ENCODE assay signal across 11 cellular contexts in the genomic region with DNA sequence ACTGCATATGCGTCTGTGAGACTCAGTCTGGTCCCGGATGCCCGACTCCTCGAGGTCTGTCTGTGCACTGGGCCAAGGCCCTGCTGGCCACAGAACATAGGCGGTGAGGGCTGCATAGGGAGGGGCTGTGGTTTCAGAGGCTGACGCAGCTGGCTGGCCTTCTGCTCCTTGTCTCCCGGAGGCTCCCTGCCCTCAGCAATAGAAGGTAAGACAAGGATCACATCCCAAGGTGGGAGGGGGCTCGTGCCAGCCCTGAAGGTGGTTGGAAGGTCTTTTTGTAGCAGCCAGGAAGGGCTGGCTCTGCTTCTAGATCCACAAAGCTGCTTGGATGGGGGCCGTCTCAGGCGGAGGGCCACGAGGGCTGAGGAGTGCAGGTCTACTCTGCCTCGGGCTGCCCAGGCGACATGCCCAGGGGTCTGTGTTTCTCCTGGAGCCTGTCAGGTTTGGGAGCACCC.
DNase-seq lines count a peak whose midpoint lies in the region; ATAC-seq and TF ChIP-seq lines count a peak whose summit lies in the region.
"Had no signal": no experiment of that assay in that cellular context is flagged by ENCODE, and none has a peak within 500 bp of the region (broad histone marks: within the 10 kb centered on the region; RNA-seq: fewer than 3 reads in every experiment).

No MANE protein-coding gene starts in this region.

- peak overlapping the region; percentile 63 for H3K27ac Mint-ChIP-seq in glutamatergic neuron (ENCODE audit: unreplicated experiment)
- H3K27ac Mint-ChIP-seq: activated B cell treated with CpG ODN at 0.5 μM for 24 hours had no signal

- H3K4me1 ChIP-seq in SJCRH30, result peaks cover 9% of the 10 kb centered on the region; the same call in 1 of the 2 replicates
- H3K4me1 ChIP-seq in skeletal muscle tissue (ENCODE audit: control insufficient read depth in 3 of 3, insufficient read depth in 3 of 3, low read length in 3 of 3), result peaks cover 0 to 5% (median 0%) of the 10 kb centered on the region in 3 donors
- H3K4me1 ChIP-seq: tibial artery had no signal

- H3K27me3 ChIP-seq in SJCRH30, result no peaks in the 10 kb centered on the region
- H3K27me3 ChIP-seq in skeletal muscle tissue (ENCODE audit: control insufficient read depth in 3 of 3, insufficient read depth in 3 of 3, low read length in 3 of 3), result peaks cover 2 to 11% (median 6%) of the 10 kb centered on the region in 3 donors

- H3K9ac ChIP-seq in skeletal muscle tissue (ENCODE audit: low read depth in 1 of 3, low read length in 3 of 3), result no peak overlapping the region

- H3K27ac ChIP-seq in SJCRH30, result peak overlapping the region; percentile 82
- peak overlapping the region; percentile 12 for H3K27ac ChIP-seq in skeletal muscle tissue (ENCODE audit: low read depth, low read length)
- H3K27ac ChIP-seq: tibial artery had no signal

- H3K36me3 ChIP-seq in SJCRH30 (no peaks in the 10 kb centered on the region), skeletal muscle tissue (ENCODE audit: control insufficient read depth in 3 of 3, insufficient read depth in 3 of 3, low read length in 3 of 3) (no peaks in the 10 kb centered on the region)
- H3K36me3 ChIP-seq: tibial artery had no signal

- H3K9me3 Mint-ChIP-seq in glutamatergic neuron (ENCODE audit: unreplicated experiment), result peaks cover 6% of the 10 kb centered on the region
- peaks cover 4% of the 10 kb centered on the region for H3K9me3 Mint-ChIP-seq in activated T-cell treated with anti-CD3 and anti-CD28 coated beads, Interleukin-2, amount 50 U/mL, for 4 hours

- H3K9me3 ChIP-seq in SJCRH30 (replicated peaks) (peaks cover 7% of the 10 kb centered on the region; the same call in 1 of the 2 replicates), skeletal muscle tissue (ENCODE audit: control insufficient read depth in 3 of 3, low read length in 3 of 3) (no peaks in the 10 kb centered on the region)

- H3K4me3 Mint-ChIP-seq in glutamatergic neuron (ENCODE audit: unreplicated experiment), result peak overlapping the region; percentile 15
- no peak overlapping the region for H3K4me3 Mint-ChIP-seq in activated T-cell treated with anti-CD3 and anti-CD28 coated beads, Interleukin-2, amount 50 U/mL, for 4 hours
- H3K4me3 Mint-ChIP-seq: activated B cell treated with CpG ODN at 0.5 μM for 24 hours, neural crest cell had no signal

- peak overlapping the region; percentile 65 for H3K4me3 ChIP-seq in SJCRH30
- H3K4me3 ChIP-seq in skeletal muscle tissue (ENCODE audit: low read length in 3 of 3), result no peak overlapping the region
- H3K4me3 ChIP-seq: tibial artery had no signal

- DNase-seq in H4 (ENCODE audit: low spot score), result peak; percentile 94
- DNase-seq in SJCRH30, result peak; percentile 92 to 94
- peak; percentile 70 for DNase-seq in glutamatergic neuron
- no peak for DNase-seq in stimulated activated CD4-positive, alpha-beta T cell treated with anti-CD3 and anti-CD28 coated beads, Interleukin-1b, Interleukin-23, amount 100 ng/mL, for 48 hours
- DNase-seq in dermis blood vessel endothelial cell, result no peak
- no peak for DNase-seq in activated T-cell treated with anti-CD3 and anti-CD28 coated beads, Interleukin-2, amount 50 U/mL, for 4 hours
- DNase-seq: activated B cell treated with CpG ODN at 0.5 μM for 24 hours had no signal

- H3K4me1 Mint-ChIP-seq in glutamatergic neuron (ENCODE audit: low read depth, unreplicated experiment), result peaks cover 26% of the 10 kb centered on the region
- no peaks in the 10 kb centered on the region for H3K4me1 Mint-ChIP-seq in activated T-cell treated with anti-CD3 and anti-CD28 coated beads, Interleukin-2, amount 50 U/mL, for 4 hours (ENCODE audit: low read depth)

- TF ChIP-seq CTCF in glutamatergic neuron (IDR thresholded peaks at IDR 0.05; ENCODE audit: partially characterized antibody, unreplicated experiment), result no peak

- no peak for ATAC-seq in HG02798 (IDR thresholded peaks at IDR 0.05; ENCODE audit: poor library complexity, unreplicated experiment)
- no peak for ATAC-seq in activated T-cell treated with anti-CD3 and anti-CD28 coated beads, Interleukin-2, amount 50 U/mL, for 4 hours

- H3K36me3 Mint-ChIP-seq in glutamatergic neuron (ENCODE audit: unreplicated experiment), result peaks cover 10% of the 10 kb centered on the region
- no peaks in the 10 kb centered on the region for H3K36me3 Mint-ChIP-seq in activated T-cell treated with anti-CD3 and anti-CD28 coated beads, Interleukin-2, amount 50 U/mL, for 4 hours (ENCODE audit: insufficient read depth)

- H3K27me3 Mint-ChIP-seq in glutamatergic neuron (ENCODE audit: unreplicated experiment), result no peaks in the 10 kb centered on the region
- H3K27me3 Mint-ChIP-seq in activated T-cell treated with anti-CD3 and anti-CD28 coated beads, Interleukin-2, amount 50 U/mL, for 4 hours (ENCODE audit: low read depth), result peaks cover 29% of the 10 kb centered on the region

Comparison
In these comparisons a context has a peak if more than half of its experiments do, and no peak if none do; other contexts are left out.
1. DNase-seq: peak in H4 (single experiment), SJCRH30 (2 of 2) and glutamatergic neuron (single experiment); none in stimulated activated CD4-positive, alpha-beta T cell treated with anti-CD3 and anti-CD28 coated beads, Interleukin-1b, Interleukin-23, amount 100 ng/mL, for 48 hours (single experiment), dermis blood vessel endothelial cell (single experiment) and activated T-cell treated with anti-CD3 and anti-CD28 coated beads, Interleukin-2, amount 50 U/mL, for 4 hours (single experiment).